2 cellular contexts compared by ENCODE assay signal in the genomic region with DNA sequence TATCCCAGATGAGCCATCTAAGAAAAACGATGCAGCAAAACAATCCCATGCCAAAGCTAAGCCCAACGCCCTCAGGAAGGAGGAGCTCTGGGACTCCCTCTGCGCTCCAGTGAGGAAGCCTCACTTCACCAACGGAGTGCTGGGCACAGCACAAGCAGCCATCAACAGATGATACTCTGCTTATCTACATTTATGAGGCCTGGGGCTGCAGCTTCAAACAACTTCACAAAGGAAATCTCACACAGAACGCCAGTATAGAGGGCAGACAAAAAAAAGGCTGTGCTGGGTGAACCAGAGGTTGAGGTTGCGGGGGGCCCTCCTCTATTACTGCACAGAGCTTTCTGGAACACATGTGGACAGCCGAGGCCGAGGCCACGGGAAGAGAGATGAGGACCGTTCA.
A peak's percentile ranks its signal among the peaks of the same experiment; 100 is the strongest.
TF ChIP-seq lines count a peak whose summit lies in the region.

No MANE protein-coding gene starts in this region.

TF ChIP-seq in SK-N-SH, 30 proteins besides CTCF, POLR2A, EP300 and RAD21 (continued from another document):
- no peak for TF ChIP-seq FOXJ3 (CRISPR knock-in tag; IDR thresholded peaks at IDR 0.05)
- TF ChIP-seq, protein P1, sequence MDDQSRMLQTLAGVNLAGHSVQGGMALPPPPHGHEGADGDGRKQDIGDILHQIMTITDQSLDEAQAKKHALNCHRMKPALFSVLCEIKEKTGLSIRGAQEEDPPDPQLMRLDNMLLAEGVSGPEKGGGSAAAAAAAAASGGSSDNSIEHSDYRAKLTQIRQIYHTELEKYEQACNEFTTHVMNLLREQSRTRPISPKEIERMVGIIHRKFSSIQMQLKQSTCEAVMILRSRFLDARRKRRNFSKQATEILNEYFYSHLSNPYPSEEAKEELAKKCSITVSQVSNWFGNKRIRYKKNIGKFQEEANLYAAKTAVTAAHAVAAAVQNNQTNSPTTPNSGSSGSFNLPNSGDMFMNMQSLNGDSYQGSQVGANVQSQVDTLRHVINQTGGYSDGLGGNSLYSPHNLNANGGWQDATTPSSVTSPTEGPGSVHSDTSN (IDR thresholded peaks at IDR 0.05) = no peak
- no peak for TF ChIP-seq CHD2 (IDR thresholded peaks at IDR 0.05; ENCODE audit: low read length, partially characterized antibody)
- TF ChIP-seq, protein P2, sequence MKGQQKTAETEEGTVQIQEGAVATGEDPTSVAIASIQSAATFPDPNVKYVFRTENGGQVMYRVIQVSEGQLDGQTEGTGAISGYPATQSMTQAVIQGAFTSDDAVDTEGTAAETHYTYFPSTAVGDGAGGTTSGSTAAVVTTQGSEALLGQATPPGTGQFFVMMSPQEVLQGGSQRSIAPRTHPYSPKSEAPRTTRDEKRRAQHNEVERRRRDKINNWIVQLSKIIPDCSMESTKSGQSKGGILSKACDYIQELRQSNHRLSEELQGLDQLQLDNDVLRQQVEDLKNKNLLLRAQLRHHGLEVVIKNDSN (IDR thresholded peaks at IDR 0.05; ENCODE audit: borderline replicate concordance, low read depth) = no peak
- TF ChIP-seq YY1 (IDR thresholded peaks at IDR 0.05; ENCODE audit: low read depth) = no peak
- TF ChIP-seq GATA2 (CRISPR knock-in tag; IDR thresholded peaks at IDR 0.05) = peak; percentile 55
- TF ChIP-seq, protein P3, sequence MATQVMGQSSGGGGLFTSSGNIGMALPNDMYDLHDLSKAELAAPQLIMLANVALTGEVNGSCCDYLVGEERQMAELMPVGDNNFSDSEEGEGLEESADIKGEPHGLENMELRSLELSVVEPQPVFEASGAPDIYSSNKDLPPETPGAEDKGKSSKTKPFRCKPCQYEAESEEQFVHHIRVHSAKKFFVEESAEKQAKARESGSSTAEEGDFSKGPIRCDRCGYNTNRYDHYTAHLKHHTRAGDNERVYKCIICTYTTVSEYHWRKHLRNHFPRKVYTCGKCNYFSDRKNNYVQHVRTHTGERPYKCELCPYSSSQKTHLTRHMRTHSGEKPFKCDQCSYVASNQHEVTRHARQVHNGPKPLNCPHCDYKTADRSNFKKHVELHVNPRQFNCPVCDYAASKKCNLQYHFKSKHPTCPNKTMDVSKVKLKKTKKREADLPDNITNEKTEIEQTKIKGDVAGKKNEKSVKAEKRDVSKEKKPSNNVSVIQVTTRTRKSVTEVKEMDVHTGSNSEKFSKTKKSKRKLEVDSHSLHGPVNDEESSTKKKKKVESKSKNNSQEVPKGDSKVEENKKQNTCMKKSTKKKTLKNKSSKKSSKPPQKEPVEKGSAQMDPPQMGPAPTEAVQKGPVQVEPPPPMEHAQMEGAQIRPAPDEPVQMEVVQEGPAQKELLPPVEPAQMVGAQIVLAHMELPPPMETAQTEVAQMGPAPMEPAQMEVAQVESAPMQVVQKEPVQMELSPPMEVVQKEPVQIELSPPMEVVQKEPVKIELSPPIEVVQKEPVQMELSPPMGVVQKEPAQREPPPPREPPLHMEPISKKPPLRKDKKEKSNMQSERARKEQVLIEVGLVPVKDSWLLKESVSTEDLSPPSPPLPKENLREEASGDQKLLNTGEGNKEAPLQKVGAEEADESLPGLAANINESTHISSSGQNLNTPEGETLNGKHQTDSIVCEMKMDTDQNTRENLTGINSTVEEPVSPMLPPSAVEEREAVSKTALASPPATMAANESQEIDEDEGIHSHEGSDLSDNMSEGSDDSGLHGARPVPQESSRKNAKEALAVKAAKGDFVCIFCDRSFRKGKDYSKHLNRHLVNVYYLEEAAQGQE (IDR thresholded peaks at IDR 0.05; ENCODE audit: low read depth, low read length) = no peak
- no peak for TF ChIP-seq SIN3A (IDR thresholded peaks at IDR 0.05; ENCODE audit: borderline replicate concordance, low read depth, low read length)
- TF ChIP-seq, protein P4, sequence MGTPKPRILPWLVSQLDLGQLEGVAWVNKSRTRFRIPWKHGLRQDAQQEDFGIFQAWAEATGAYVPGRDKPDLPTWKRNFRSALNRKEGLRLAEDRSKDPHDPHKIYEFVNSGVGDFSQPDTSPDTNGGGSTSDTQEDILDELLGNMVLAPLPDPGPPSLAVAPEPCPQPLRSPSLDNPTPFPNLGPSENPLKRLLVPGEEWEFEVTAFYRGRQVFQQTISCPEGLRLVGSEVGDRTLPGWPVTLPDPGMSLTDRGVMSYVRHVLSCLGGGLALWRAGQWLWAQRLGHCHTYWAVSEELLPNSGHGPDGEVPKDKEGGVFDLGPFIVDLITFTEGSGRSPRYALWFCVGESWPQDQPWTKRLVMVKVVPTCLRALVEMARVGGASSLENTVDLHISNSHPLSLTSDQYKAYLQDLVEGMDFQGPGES (IDR thresholded peaks at IDR 0.05; ENCODE audit: low read depth, low read length) = no peak
- peak; percentile 39; the same call in 1 of the 2 replicates for TF ChIP-seq RCOR1 (IDR thresholded peaks at IDR 0.05; ENCODE audit: low read length)
- no peak for TF ChIP-seq NRF1 (IDR thresholded peaks at IDR 0.05; ENCODE audit: low read depth, low read length)
- TF ChIP-seq SMC3 (IDR thresholded peaks at IDR 0.05; ENCODE audit: low read depth, low read length) = no peak

TF ChIP-seq in SK-N-SH treated with all-trans-retinoic acid at 6 μM for 48 hours, 23 proteins besides CTCF, POLR2A, EP300 and RAD21 (continued from another document):
- TF ChIP-seq, protein P5, sequence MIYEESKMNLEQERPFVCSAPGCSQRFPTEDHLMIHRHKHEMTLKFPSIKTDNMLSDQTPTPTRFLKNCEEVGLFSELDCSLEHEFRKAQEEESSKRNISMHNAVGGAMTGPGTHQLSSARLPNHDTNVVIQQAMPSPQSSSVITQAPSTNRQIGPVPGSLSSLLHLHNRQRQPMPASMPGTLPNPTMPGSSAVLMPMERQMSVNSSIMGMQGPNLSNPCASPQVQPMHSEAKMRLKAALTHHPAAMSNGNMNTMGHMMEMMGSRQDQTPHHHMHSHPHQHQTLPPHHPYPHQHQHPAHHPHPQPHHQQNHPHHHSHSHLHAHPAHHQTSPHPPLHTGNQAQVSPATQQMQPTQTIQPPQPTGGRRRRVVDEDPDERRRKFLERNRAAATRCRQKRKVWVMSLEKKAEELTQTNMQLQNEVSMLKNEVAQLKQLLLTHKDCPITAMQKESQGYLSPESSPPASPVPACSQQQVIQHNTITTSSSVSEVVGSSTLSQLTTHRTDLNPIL (CRISPR knock-in tag; IDR thresholded peaks at IDR 0.05; ENCODE audit: low read depth) = no peak
- TF ChIP-seq, protein P6, sequence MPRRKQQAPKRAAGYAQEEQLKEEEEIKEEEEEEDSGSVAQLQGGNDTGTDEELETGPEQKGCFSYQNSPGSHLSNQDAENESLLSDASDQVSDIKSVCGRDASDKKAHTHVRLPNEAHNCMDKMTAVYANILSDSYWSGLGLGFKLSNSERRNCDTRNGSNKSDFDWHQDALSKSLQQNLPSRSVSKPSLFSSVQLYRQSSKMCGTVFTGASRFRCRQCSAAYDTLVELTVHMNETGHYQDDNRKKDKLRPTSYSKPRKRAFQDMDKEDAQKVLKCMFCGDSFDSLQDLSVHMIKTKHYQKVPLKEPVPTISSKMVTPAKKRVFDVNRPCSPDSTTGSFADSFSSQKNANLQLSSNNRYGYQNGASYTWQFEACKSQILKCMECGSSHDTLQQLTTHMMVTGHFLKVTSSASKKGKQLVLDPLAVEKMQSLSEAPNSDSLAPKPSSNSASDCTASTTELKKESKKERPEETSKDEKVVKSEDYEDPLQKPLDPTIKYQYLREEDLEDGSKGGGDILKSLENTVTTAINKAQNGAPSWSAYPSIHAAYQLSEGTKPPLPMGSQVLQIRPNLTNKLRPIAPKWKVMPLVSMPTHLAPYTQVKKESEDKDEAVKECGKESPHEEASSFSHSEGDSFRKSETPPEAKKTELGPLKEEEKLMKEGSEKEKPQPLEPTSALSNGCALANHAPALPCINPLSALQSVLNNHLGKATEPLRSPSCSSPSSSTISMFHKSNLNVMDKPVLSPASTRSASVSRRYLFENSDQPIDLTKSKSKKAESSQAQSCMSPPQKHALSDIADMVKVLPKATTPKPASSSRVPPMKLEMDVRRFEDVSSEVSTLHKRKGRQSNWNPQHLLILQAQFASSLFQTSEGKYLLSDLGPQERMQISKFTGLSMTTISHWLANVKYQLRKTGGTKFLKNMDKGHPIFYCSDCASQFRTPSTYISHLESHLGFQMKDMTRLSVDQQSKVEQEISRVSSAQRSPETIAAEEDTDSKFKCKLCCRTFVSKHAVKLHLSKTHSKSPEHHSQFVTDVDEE (CRISPR knock-in tag; IDR thresholded peaks at IDR 0.05) = no peak
- TF ChIP-seq ESRRG (CRISPR knock-in tag; IDR thresholded peaks at IDR 0.05) = no peak
- TF ChIP-seq ZC3H10 (CRISPR knock-in tag; IDR thresholded peaks at IDR 0.05) = no peak
- TF ChIP-seq ZFP30 (CRISPR knock-in tag; IDR thresholded peaks at IDR 0.05) = no peak
- no peak for TF ChIP-seq PPARA (CRISPR knock-in tag; IDR thresholded peaks at IDR 0.05; ENCODE audit: borderline replicate concordance)
- no peak for TF ChIP-seq ARNTL (CRISPR knock-in tag; IDR thresholded peaks at IDR 0.05; ENCODE audit: borderline replicate concordance, low read depth)
- TF ChIP-seq, protein P7, sequence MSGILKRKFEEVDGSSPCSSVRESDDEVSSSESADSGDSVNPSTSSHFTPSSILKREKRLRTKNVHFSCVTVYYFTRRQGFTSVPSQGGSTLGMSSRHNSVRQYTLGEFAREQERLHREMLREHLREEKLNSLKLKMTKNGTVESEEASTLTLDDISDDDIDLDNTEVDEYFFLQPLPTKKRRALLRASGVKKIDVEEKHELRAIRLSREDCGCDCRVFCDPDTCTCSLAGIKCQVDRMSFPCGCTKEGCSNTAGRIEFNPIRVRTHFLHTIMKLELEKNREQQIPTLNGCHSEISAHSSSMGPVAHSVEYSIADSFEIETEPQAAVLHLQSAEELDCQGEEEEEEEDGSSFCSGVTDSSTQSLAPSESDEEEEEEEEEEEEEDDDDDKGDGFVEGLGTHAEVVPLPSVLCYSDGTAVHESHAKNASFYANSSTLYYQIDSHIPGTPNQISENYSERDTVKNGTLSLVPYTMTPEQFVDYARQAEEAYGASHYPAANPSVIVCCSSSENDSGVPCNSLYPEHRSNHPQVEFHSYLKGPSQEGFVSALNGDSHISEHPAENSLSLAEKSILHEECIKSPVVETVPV (CRISPR knock-in tag; IDR thresholded peaks at IDR 0.05) = no peak
- no peak for TF ChIP-seq RARB (CRISPR knock-in tag; IDR thresholded peaks at IDR 0.05)
- TF ChIP-seq OSR1 (CRISPR knock-in tag; IDR thresholded peaks at IDR 0.05) = no peak
- TF ChIP-seq, protein P8, sequence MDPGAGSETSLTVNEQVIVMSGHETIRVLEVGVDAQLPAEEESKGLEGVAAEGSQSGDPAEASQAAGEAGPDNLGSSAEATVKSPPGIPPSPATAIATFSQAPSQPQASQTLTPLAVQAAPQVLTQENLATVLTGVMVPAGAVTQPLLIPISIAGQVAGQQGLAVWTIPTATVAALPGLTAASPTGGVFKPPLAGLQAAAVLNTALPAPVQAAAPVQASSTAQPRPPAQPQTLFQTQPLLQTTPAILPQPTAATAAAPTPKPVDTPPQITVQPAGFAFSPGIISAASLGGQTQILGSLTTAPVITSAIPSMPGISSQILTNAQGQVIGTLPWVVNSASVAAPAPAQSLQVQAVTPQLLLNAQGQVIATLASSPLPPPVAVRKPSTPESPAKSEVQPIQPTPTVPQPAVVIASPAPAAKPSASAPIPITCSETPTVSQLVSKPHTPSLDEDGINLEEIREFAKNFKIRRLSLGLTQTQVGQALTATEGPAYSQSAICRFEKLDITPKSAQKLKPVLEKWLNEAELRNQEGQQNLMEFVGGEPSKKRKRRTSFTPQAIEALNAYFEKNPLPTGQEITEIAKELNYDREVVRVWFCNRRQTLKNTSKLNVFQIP (CRISPR knock-in tag; IDR thresholded peaks at IDR 0.05; ENCODE audit: borderline replicate concordance, low read depth) = no peak
- TF ChIP-seq BACH2 (CRISPR knock-in tag; IDR thresholded peaks at IDR 0.05; ENCODE audit: borderline replicate concordance) = no peak
- TF ChIP-seq, protein P9, sequence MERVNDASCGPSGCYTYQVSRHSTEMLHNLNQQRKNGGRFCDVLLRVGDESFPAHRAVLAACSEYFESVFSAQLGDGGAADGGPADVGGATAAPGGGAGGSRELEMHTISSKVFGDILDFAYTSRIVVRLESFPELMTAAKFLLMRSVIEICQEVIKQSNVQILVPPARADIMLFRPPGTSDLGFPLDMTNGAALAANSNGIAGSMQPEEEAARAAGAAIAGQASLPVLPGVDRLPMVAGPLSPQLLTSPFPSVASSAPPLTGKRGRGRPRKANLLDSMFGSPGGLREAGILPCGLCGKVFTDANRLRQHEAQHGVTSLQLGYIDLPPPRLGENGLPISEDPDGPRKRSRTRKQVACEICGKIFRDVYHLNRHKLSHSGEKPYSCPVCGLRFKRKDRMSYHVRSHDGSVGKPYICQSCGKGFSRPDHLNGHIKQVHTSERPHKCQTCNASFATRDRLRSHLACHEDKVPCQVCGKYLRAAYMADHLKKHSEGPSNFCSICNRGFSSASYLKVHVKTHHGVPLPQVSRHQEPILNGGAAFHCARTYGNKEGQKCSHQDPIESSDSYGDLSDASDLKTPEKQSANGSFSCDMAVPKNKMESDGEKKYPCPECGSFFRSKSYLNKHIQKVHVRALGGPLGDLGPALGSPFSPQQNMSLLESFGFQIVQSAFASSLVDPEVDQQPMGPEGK (CRISPR knock-in tag; IDR thresholded peaks at IDR 0.05; ENCODE audit: borderline replicate concordance) = no peak
- no peak for TF ChIP-seq SNAI2 (CRISPR knock-in tag; IDR thresholded peaks at IDR 0.05)
- no peak for TF ChIP-seq GLIS3 (CRISPR knock-in tag; IDR thresholded peaks at IDR 0.05)
- no peak for TF ChIP-seq ZNF70 (CRISPR knock-in tag; IDR thresholded peaks at IDR 0.05)
- no peak for TF ChIP-seq TCF4 (CRISPR knock-in tag; IDR thresholded peaks at IDR 0.05; ENCODE audit: borderline replicate concordance)
- TF ChIP-seq ZNF8 (CRISPR knock-in tag; IDR thresholded peaks at IDR 0.05) = no peak
